1 cellular context compared by ENCODE assay signal in the genomic region with DNA sequence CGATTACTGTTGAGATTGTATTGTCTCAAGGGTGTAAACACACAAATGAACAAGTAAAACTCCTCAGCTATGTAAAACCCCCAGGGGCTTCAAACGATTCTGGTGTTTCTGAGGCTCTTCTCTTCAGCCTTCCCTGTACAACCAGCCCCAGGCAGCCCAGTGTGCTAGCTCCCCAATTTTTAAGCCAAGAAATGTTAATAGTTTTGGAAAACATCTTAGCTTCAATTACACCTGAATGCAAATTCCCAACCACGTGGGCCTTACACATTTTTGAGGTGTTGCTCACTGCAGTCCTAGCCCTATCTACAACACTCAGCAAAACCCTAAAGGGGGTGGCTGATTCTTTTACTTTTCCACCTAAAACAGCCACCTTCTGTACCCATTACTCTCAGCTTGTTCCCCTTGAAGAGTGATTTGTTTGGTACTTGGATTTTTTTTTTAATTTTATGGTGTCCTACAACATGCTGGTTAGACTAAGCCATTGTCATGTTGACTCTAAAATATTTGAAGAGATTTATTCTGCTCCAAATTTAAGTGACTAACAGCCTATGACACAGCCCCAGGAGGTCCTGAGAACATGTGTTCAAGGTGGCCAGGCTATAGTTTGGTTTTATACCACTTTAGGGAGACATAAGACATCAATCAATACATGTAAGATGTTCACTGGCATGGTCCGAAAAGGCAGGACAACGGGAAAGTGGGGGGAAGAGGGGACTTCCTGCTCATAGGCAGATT.
TF ChIP-seq lines count a peak whose summit lies in the region.

No MANE protein-coding gene starts in this region.

TF ChIP-seq in GM12878, 131 proteins besides CTCF, POLR2A, EP300 and RAD21:
- TF ChIP-seq NFIC (IDR thresholded peaks at IDR 0.05; ENCODE audit: low read depth, low read length) (no peak), PML (IDR thresholded peaks at IDR 0.05; ENCODE audit: low read length) (no peak), RFX5 (IDR thresholded peaks at IDR 0.05; ENCODE audit: low read depth, low read length) (no peak), KDM1A (IDR thresholded peaks at IDR 0.05; ENCODE audit: borderline replicate concordance) (no peak), ZNF207 (IDR thresholded peaks at IDR 0.05; ENCODE audit: borderline replicate concordance) (no peak), SP1 (IDR thresholded peaks at IDR 0.05; ENCODE audit: low read depth, low read length) (no peak), BCL11A (IDR thresholded peaks at IDR 0.05; ENCODE audit: low read depth, low read length) (no peak), CBX3 (IDR thresholded peaks at IDR 0.05; ENCODE audit: borderline replicate concordance, low read depth) (no peak)
- TF ChIP-seq, protein P1, sequence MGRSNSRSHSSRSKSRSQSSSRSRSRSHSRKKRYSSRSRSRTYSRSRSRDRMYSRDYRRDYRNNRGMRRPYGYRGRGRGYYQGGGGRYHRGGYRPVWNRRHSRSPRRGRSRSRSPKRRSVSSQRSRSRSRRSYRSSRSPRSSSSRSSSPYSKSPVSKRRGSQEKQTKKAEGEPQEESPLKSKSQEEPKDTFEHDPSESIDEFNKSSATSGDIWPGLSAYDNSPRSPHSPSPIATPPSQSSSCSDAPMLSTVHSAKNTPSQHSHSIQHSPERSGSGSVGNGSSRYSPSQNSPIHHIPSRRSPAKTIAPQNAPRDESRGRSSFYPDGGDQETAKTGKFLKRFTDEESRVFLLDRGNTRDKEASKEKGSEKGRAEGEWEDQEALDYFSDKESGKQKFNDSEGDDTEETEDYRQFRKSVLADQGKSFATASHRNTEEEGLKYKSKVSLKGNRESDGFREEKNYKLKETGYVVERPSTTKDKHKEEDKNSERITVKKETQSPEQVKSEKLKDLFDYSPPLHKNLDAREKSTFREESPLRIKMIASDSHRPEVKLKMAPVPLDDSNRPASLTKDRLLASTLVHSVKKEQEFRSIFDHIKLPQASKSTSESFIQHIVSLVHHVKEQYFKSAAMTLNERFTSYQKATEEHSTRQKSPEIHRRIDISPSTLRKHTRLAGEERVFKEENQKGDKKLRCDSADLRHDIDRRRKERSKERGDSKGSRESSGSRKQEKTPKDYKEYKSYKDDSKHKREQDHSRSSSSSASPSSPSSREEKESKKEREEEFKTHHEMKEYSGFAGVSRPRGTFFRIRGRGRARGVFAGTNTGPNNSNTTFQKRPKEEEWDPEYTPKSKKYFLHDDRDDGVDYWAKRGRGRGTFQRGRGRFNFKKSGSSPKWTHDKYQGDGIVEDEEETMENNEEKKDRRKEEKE (IDR thresholded peaks at IDR 0.05) = no peak
- TF ChIP-seq, protein P2, sequence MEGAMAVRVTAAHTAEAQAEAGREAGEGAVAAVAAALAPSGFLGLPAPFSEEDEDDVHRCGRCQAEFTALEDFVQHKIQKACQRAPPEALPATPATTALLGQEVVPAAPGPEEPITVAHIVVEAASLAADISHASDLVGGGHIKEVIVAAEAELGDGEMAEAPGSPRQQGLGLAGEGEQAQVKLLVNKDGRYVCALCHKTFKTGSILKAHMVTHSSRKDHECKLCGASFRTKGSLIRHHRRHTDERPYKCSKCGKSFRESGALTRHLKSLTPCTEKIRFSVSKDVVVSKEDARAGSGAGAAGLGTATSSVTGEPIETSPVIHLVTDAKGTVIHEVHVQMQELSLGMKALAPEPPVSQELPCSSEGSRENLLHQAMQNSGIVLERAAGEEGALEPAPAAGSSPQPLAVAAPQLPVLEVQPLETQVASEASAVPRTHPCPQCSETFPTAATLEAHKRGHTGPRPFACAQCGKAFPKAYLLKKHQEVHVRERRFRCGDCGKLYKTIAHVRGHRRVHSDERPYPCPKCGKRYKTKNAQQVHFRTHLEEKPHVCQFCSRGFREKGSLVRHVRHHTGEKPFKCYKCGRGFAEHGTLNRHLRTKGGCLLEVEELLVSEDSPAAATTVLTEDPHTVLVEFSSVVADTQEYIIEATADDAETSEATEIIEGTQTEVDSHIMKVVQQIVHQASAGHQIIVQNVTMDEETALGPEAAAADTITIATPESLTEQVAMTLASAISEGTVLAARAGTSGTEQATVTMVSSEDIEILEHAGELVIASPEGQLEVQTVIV (IDR thresholded peaks at IDR 0.05; ENCODE audit: borderline replicate concordance, partially characterized antibody) = no peak
- TF ChIP-seq, protein P3, sequence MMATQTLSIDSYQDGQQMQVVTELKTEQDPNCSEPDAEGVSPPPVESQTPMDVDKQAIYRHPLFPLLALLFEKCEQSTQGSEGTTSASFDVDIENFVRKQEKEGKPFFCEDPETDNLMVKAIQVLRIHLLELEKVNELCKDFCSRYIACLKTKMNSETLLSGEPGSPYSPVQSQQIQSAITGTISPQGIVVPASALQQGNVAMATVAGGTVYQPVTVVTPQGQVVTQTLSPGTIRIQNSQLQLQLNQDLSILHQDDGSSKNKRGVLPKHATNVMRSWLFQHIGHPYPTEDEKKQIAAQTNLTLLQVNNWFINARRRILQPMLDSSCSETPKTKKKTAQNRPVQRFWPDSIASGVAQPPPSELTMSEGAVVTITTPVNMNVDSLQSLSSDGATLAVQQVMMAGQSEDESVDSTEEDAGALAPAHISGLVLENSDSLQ (IDR thresholded peaks at IDR 0.05) = no peak
- TF ChIP-seq, protein P4, sequence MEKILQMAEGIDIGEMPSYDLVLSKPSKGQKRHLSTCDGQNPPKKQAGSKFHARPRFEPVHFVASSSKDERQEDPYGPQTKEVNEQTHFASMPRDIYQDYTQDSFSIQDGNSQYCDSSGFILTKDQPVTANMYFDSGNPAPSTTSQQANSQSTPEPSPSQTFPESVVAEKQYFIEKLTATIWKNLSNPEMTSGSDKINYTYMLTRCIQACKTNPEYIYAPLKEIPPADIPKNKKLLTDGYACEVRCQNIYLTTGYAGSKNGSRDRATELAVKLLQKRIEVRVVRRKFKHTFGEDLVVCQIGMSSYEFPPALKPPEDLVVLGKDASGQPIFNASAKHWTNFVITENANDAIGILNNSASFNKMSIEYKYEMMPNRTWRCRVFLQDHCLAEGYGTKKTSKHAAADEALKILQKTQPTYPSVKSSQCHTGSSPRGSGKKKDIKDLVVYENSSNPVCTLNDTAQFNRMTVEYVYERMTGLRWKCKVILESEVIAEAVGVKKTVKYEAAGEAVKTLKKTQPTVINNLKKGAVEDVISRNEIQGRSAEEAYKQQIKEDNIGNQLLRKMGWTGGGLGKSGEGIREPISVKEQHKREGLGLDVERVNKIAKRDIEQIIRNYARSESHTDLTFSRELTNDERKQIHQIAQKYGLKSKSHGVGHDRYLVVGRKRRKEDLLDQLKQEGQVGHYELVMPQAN (conservative IDR thresholded peaks at IDR 0.05) = no peak
